17 cellular contexts compared by ENCODE assay signal in genomic region chr4:190015538-190016368, GRCh38. TPM values are rescaled to one million over a fixed set of nuclear protein-coding genes. Genes with fewer than 3 reads are reported as not detected.
A peak's percentile ranks its signal among the peaks of the same experiment; 100 is the strongest.
DNase-seq lines count a peak whose midpoint lies in the region; TF ChIP-seq lines count a peak whose summit lies in the region.
"Had no signal": no experiment of that assay in that cellular context is flagged by ENCODE, and none has a peak within 500 bp of the region (broad histone marks: within the 10 kb centered on the region; RNA-seq: fewer than 3 reads in every experiment).

No MANE protein-coding gene starts in this region.

- H3K14ac ChIP-seq in trophoblast cell (ENCODE audit: low read length) = no peak overlapping the region

- H3K36me3 ChIP-seq in KMS-11 (ENCODE audit: insufficient read depth) = no peaks in the 10 kb centered on the region
- no peaks in the 10 kb centered on the region for H3K36me3 ChIP-seq in trophoblast cell (ENCODE audit: control insufficient read depth in 1 of 2, insufficient read depth in 2 of 2, low read length in 2 of 2)

- H3K4me2 ChIP-seq in KMS-11 (peak overlapping the region; percentile 15; the same call in 1 of the 2 replicates), trophoblast cell (ENCODE audit: low read length) (peak overlapping the region; percentile 78)

- H3K27ac Mint-ChIP-seq in T-helper 1 cell treated with Interleukin-12 subunit alpha and Interleukin-12 subunit beta and Interleukin-4 antibody, amounts not matched to agents 30 μg/mL and 1 μg/mL, for 36 hours = peak overlapping the region; percentile 64

- no CpG with 5 or more reads among the region's 43 CpGs for WGBS in trophoblast cell (ENCODE audit: extremely low coverage, insufficient coverage, insufficient read length)

- H2AFZ ChIP-seq in KMS-11 (ENCODE audit: low read depth) (peak overlapping the region; percentile 50; the same call in 1 of the 2 replicates), trophoblast cell (ENCODE audit: insufficient read depth, low read length, poor library complexity) (no peak overlapping the region)

- no peak overlapping the region for H3K4me3 ChIP-seq in KMS-11 (IDR thresholded peaks at IDR 0.05; ENCODE audit: insufficient read depth, low read depth, low read length)
- H3K4me3 ChIP-seq in epithelial cell of proximal tubule (ENCODE audit: low read depth, low read length) = peak overlapping the region; percentile 53
- peak overlapping the region; percentile 66 for H3K4me3 ChIP-seq in trophoblast cell (ENCODE audit: low read depth, low read length)

- peaks cover 9% of the 10 kb centered on the region for H3K36me3 Mint-ChIP-seq in T-helper 1 cell treated with Interleukin-12 subunit alpha and Interleukin-12 subunit beta and Interleukin-4 antibody, amounts not matched to agents 30 μg/mL and 1 μg/mL, for 36 hours (ENCODE audit: low read depth)

- peaks cover 12% of the 10 kb centered on the region for H3K4me1 Mint-ChIP-seq in T-helper 1 cell treated with Interleukin-12 subunit alpha and Interleukin-12 subunit beta and Interleukin-4 antibody, amounts not matched to agents 30 μg/mL and 1 μg/mL, for 36 hours (ENCODE audit: low read depth)

- H3K9ac ChIP-seq in KMS-11 (peak overlapping the region; percentile 66; the same call in 1 of the 2 replicates), trophoblast cell (ENCODE audit: low read length) (no peak overlapping the region)

- peak overlapping the region; percentile 54 for H3K4me3 Mint-ChIP-seq in T-helper 1 cell treated with Interleukin-12 subunit alpha and Interleukin-12 subunit beta and Interleukin-4 antibody, amounts not matched to agents 30 μg/mL and 1 μg/mL, for 36 hours

- H4K91ac ChIP-seq in trophoblast cell (ENCODE audit: low read depth, low read length) = no peak overlapping the region

- H4K12ac ChIP-seq in trophoblast cell (ENCODE audit: low read depth, low read length) = no peak overlapping the region

- peaks cover 5% of the 10 kb centered on the region for H3K4me1 ChIP-seq in KMS-11 (ENCODE audit: low read depth, poor library complexity, severe bottlenecking)
- peaks cover 3 to 15% of the 10 kb centered on the region in 2 experiments for H3K4me1 ChIP-seq in trophoblast cell (ENCODE audit: control insufficient read depth in 1 of 2, insufficient read depth in 2 of 2, low read length in 2 of 2)

- DNase-seq in T-helper 1 cell (no peak), epithelial cell of proximal tubule (ENCODE audit: low read depth) (no peak), trophoblast cell (no peak), NCI-H526 treated with DMSO at 0.1 percent for 48 hours (lab: John Stamatoyannopoulos, UW) (no peak), NCI-H226 (no peak)
- no peak for DNase-seq in stimulated activated CD4-positive, alpha-beta T cell treated with anti-CD3 and anti-CD28 coated beads, Interleukin-12 subunit alpha, Interleukin-12 subunit beta, amount 100 ng/mL, for 4 hours
- DNase-seq: activated CD4-positive, alpha-beta T cell treated with anti-CD3 and anti-CD28 coated beads for 4 hours; DMS153 had no signal

- H3K27me3 ChIP-seq in KMS-11 (ENCODE audit: insufficient read depth, low read depth) (no peaks in the 10 kb centered on the region), trophoblast cell (ENCODE audit: insufficient read depth, low read length) (peaks cover 60% of the 10 kb centered on the region)

- no peak overlapping the region for H2BK5ac ChIP-seq in trophoblast cell (ENCODE audit: low read depth, low read length, poor library complexity)

- H3K79me2 ChIP-seq in KMS-11 (ENCODE audit: insufficient read depth, low read depth) (no peaks in the 10 kb centered on the region), trophoblast cell (ENCODE audit: control insufficient read depth, insufficient read depth, low read length, poor library complexity) (no peaks in the 10 kb centered on the region)

- peaks cover 29% of the 10 kb centered on the region for H3K9me3 ChIP-seq in trophoblast cell (ENCODE audit: insufficient read depth, low read depth, low read length)

- H2BK120ac ChIP-seq in trophoblast cell (ENCODE audit: insufficient read depth, low read length, poor library complexity) = no peak overlapping the region

- H4K8ac ChIP-seq in trophoblast cell (ENCODE audit: low read depth, low read length) = no peak overlapping the region

- H3K27ac ChIP-seq in KMS-11 (no peak overlapping the region; the same call in 1 of the 2 replicates), trophoblast cell (ENCODE audit: low read depth, low read length) (no peak overlapping the region)
- H3K27ac ChIP-seq: HL-60 had no signal

- H3K4ac ChIP-seq in trophoblast cell (ENCODE audit: low read depth, low read length) = no peak overlapping the region

- H3K27me3 Mint-ChIP-seq in T-helper 1 cell treated with Interleukin-12 subunit alpha and Interleukin-12 subunit beta and Interleukin-4 antibody, amounts not matched to agents 30 μg/mL and 1 μg/mL, for 36 hours (ENCODE audit: low read depth) = peaks cover 72% of the 10 kb centered on the region

- TF ChIP-seq CTCF in KMS-11 (conservative IDR thresholded peaks at IDR 0.05; ENCODE audit: low read depth, low read length) (no peak), epithelial cell of proximal tubule (conservative IDR thresholded peaks at IDR 0.05; ENCODE audit: low read depth, low read length) (no peak)

- no peaks in the 10 kb centered on the region for H4K20me1 ChIP-seq in KMS-11 (ENCODE audit: insufficient read depth)

- H2BK12ac ChIP-seq in trophoblast cell (ENCODE audit: low read length) = no peak overlapping the region

- no peaks in the 10 kb centered on the region for H3K79me1 ChIP-seq in trophoblast cell (ENCODE audit: low read length)

- H3K9me3 Mint-ChIP-seq in T-helper 1 cell treated with Interleukin-12 subunit alpha and Interleukin-12 subunit beta and Interleukin-4 antibody, amounts not matched to agents 30 μg/mL and 1 μg/mL, for 36 hours = peaks cover 16% of the 10 kb centered on the region

- H3K18ac ChIP-seq in trophoblast cell (ENCODE audit: low read length) = no peak overlapping the region

- H3K23ac ChIP-seq in trophoblast cell (ENCODE audit: low read length) = no peak overlapping the region

- no peak overlapping the region for H2AK5ac ChIP-seq in trophoblast cell (ENCODE audit: low read length)

RNA-seq across cellular contexts. Expression of gene FRG2, which starts 11.3 kb away (rescaled TPM):
- total RNA-seq in epithelial cell of proximal tubule = not detected in 2 replicates
- 0.03 TPM in 1 of 2 replicates, not detected in the other for polyA plus RNA-seq in trophoblast cell (2013)
- total RNA-seq: A172, MCF 10A, OCI-LY7 had no signal
- polyA plus RNA-seq: keratinocyte, thymus had no signal

RNA-seq across cellular contexts. Expression of gene DBET, which starts 48.5 kb away (rescaled TPM):
- not detected in 2 replicates for total RNA-seq in epithelial cell of proximal tubule
- not detected in 2 replicates for polyA plus RNA-seq in trophoblast cell (2013)
- total RNA-seq: A172; activated naive CD4-positive, alpha-beta T cell treated with anti-CD3 and anti-CD28 coated beads, Interleukin-2, amount 50 U/mL, for 72 hours; MCF 10A; OCI-LY7 had no signal
- polyA plus RNA-seq: keratinocyte, thymus had no signal
